Comparison of ENCODE assay signal across 9 cellular contexts in the genomic region with DNA sequence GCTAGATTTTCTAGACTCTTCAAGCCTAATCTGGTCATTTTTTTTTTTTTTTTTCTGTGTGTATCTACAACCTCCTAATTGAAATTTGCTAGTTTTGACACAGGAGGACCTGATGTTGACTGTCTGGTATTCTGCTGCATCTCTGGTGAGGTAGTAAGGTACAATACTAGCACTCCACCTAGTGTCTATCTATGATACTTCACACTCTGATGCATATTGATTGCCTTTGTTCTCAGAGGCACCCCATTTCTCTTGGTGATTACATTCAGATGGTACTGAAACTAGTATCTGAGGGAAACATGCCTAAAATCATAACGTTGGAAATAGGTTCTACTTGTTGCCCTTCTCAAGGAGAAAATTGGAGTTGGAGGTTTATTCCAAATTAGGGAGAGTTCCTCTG.
DNase-seq lines count a peak whose midpoint lies in the region; ATAC-seq and TF ChIP-seq lines count a peak whose summit lies in the region.
"Had no signal": no experiment of that assay in that cellular context is flagged by ENCODE, and none has a peak within 500 bp of the region (broad histone marks: within the 10 kb centered on the region; RNA-seq: fewer than 3 reads in every experiment).

No MANE protein-coding gene starts in this region.

- intact Hi-C loops in upper lobe of right lung (cut with DNase I), result no loop called here

- H3K4me3 ChIP-seq in upper lobe of right lung, result no peak overlapping the region
- H3K4me3 ChIP-seq: SJCRH30 had no signal

- H3K4me1 ChIP-seq in upper lobe of right lung, result no peaks in the 10 kb centered on the region
- H3K4me1 ChIP-seq: SJCRH30 had no signal

- DNase-seq in DMS 273 (lab: John Stamatoyannopoulos, UW; ENCODE audit: unreplicated experiment), result peak; percentile 42
- peak; percentile 64 for DNase-seq in NCI-H1092 (lab: John Stamatoyannopoulos, UW)
- DNase-seq in SK-N-DZ (ENCODE audit: low spot score), result peak; percentile 69
- peak; percentile 11 for DNase-seq in inferior parietal cortex (ENCODE audit: extremely low spot score)
- no peak for DNase-seq in GM10266 (ENCODE audit: extremely low spot score)
- DNase-seq in upper lobe of right lung, result no peak
- no peak for DNase-seq in foreskin melanocyte

- TF ChIP-seq CTCF in GM10266 (IDR thresholded peaks at IDR 0.05; ENCODE audit: control insufficient read depth, insufficient read depth, low read depth, missing control alignments) (no peak), upper lobe of right lung (IDR thresholded peaks at IDR 0.05) (no peak)

- ATAC-seq in HG03159 (IDR thresholded peaks at IDR 0.05; ENCODE audit: unreplicated experiment) (no peak), upper lobe of right lung (no peak)

- H3K27ac ChIP-seq in upper lobe of right lung, result no peak overlapping the region
- H3K27ac ChIP-seq: SJCRH30 had no signal

- no peaks in the 10 kb centered on the region for H3K36me3 ChIP-seq in upper lobe of right lung
- H3K36me3 ChIP-seq: SJCRH30 had no signal

- H3K9me3 ChIP-seq in upper lobe of right lung, result no peaks in the 10 kb centered on the region
- H3K9me3 ChIP-seq: SJCRH30 had no signal

- H3K27me3 ChIP-seq in upper lobe of right lung, result no peaks in the 10 kb centered on the region
- H3K27me3 ChIP-seq: SJCRH30 had no signal

Comparison
In these comparisons a context has a peak if more than half of its experiments do, and no peak if none do; other contexts are left out.
1. DNase-seq: peak in DMS 273 (single experiment), NCI-H1092 (single experiment), SK-N-DZ (single experiment) and inferior parietal cortex (single experiment); none in GM10266 (single experiment), upper lobe of right lung (single experiment) and foreskin melanocyte (single experiment).